ENCODE assay signal across 7 cellular contexts in the genomic region with DNA sequence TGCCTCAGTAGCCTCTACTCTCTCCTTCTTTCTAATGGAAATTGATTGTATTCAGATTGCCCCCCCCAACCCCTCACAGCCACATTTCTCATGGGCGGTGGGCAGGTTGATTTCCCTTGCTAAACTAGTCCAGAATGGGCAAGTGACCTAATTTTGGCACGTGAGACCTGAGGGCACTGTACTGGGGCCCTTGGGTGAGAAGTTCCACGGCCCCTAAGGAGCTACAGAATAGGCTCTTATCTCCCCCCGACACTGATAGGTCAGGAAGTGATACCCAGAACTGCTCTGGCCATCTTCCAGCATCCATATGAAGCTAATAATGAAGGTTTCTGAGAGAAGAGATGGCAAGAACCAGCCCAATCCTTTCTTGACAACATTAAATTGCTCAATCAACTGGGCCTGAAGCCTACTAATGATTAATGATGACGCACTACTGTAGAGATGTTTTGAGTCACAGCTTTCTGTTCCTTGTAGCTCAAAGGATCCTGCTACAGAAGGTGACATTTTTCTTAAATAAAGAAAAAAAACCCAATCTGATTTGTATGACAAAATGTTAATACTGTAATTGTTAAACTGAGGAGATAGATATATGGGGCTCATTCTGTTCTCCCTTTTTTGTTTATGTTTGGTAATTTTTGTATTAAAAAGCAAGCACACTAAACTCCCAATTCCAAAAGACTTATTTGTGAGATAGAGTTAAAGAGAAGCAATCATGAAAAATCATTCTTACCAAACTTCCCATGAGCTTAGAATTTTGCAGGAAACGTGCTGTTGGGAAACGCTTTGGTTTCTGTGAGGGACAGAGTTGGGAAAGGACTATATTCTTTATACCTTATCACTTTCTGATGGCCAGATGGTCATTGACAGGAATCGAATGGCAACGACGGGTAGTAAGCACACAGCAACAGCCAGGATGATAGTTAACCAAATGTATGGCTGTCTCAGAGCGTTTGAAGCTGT. TPM values are rescaled to one million over a fixed set of nuclear protein-coding genes. Genes with fewer than 3 reads are reported as not detected.
A peak's percentile ranks its signal among the peaks of the same experiment; 100 is the strongest.
DNase-seq lines count a peak whose midpoint lies in the region; ATAC-seq, FAIRE-seq and TF ChIP-seq lines count a peak whose summit lies in the region.

No MANE protein-coding gene starts in this region.

- H3K27me3 Mint-ChIP-seq in stimulated activated memory B cell treated with anti-CD40 and anti-IgM and Interleukin-4, amounts not matched to agents 10 μg/mL and 1 μg/mL and 100 μg/mL, for 72 hours, result no peaks in the 10 kb centered on the region
- H3K27me3 Mint-ChIP-seq in endothelial cell (ENCODE audit: unreplicated experiment), result peaks cover 2% of the 10 kb centered on the region

- TF ChIP-seq RAD21 in K562 (CRISPR knock-in tag; conservative IDR thresholded peaks at IDR 0.05 in 1 of 2, IDR thresholded peaks at IDR 0.05 in 1 of 2), result no peak

- H3K9me3 Mint-ChIP-seq in stimulated activated memory B cell treated with anti-CD40 and anti-IgM and Interleukin-4, amounts not matched to agents 10 μg/mL and 1 μg/mL and 100 μg/mL, for 72 hours, result no peaks in the 10 kb centered on the region
- H3K9me3 Mint-ChIP-seq in endothelial cell (ENCODE audit: unreplicated experiment), result no peaks in the 10 kb centered on the region

- H3K36me3 Mint-ChIP-seq in stimulated activated memory B cell treated with anti-CD40 and anti-IgM and Interleukin-4, amounts not matched to agents 10 μg/mL and 1 μg/mL and 100 μg/mL, for 72 hours, result peaks cover 36% of the 10 kb centered on the region
- H3K36me3 Mint-ChIP-seq in endothelial cell (ENCODE audit: low read depth, unreplicated experiment), result peaks cover 38% of the 10 kb centered on the region

- no peaks in the 10 kb centered on the region for H3K79me2 ChIP-seq in K562 (ENCODE audit: control insufficient read depth, insufficient read depth, low read length)

- POLR2A ChIA-PET in K562 (lab: Yijun Ruan, JAX), result interaction anchor here (0.6 to 0.7 kb wide), 2 partner anchors 36 to 1334 kb away, joined by 3 read pairs; no protein-coding TSS in a partner anchor

- H3K4me3 ChIP-seq in K562, result no peak overlapping the region

- no peaks in the 10 kb centered on the region for H3K36me3 ChIP-seq in K562 (ENCODE audit: control insufficient read depth, insufficient read depth, low read length)

- peaks cover 4% of the 10 kb centered on the region in 2 experiments; a peak in 4 of 5 replicates for H3K4me1 ChIP-seq in K562 (replicated peaks in 1 of 2; ENCODE audit: control insufficient read depth in 2 of 2, insufficient read depth in 2 of 2, low read length in 2 of 2)

- H3K27me3 ChIP-seq in K562 (ENCODE audit: control insufficient read depth in 2 of 2, insufficient read depth in 2 of 2, low read length in 2 of 2), result no peaks in the 10 kb centered on the region

- H3K27ac ChIP-seq in K562 (ENCODE audit: extremely low read depth, low read depth, low read length), result no peak overlapping the region

- intact Hi-C loops in K562 (cut with micrococcal nuclease), result no loop called here

- no peak overlapping the region for H3K9ac ChIP-seq in K562 (ENCODE audit: insufficient read depth in 1 of 2, low read depth in 2 of 2, low read length in 2 of 2)

- peaks cover 46% of the 10 kb centered on the region for H3K4me1 Mint-ChIP-seq in stimulated activated memory B cell treated with anti-CD40 and anti-IgM and Interleukin-4, amounts not matched to agents 10 μg/mL and 1 μg/mL and 100 μg/mL, for 72 hours
- H3K4me1 Mint-ChIP-seq in endothelial cell (ENCODE audit: unreplicated experiment), result no peaks in the 10 kb centered on the region

- H4K20me1 ChIP-seq in K562 (replicated peaks; ENCODE audit: control insufficient read depth, insufficient read depth, low read length), result no peaks in the 10 kb centered on the region

- TF ChIP-seq CTCF in K562 (IDR thresholded peaks at IDR 0.05 in 2 of 3, conservative IDR thresholded peaks at IDR 0.05 in 1 of 3; ENCODE audit: insufficient read depth in 2 of 3, low read depth in 1 of 3, low read length in 3 of 3) (no peak), endothelial cell (IDR thresholded peaks at IDR 0.05; ENCODE audit: unreplicated experiment) (no peak)

- no peak overlapping the region for H2AFZ ChIP-seq in K562 (ENCODE audit: low read depth, low read length)

- peak overlapping the region; percentile 55 for H3K4me3 Mint-ChIP-seq in stimulated activated memory B cell treated with anti-CD40 and anti-IgM and Interleukin-4, amounts not matched to agents 10 μg/mL and 1 μg/mL and 100 μg/mL, for 72 hours
- H3K4me3 Mint-ChIP-seq in endothelial cell (ENCODE audit: unreplicated experiment), result no peak overlapping the region

- no peaks in the 10 kb centered on the region for H3K9me1 ChIP-seq in K562 (ENCODE audit: control insufficient read depth, insufficient read depth, low read length)

- no peaks in the 10 kb centered on the region for H3K9me3 ChIP-seq in K562 (replicated peaks; ENCODE audit: control insufficient read depth, insufficient read depth, low read depth, low read length)

- TF ChIP-seq POLR2A in K562 (conservative IDR thresholded peaks at IDR 0.05), result no peak

- no peak for DNase-seq in K562 (ENCODE audit: extremely low read depth in 1 of 4, low spot score in 3 of 4)
- DNase-seq in endothelial cell (ENCODE audit: low spot score), result no peak
- no peak for DNase-seq in cerebellum (ENCODE audit: low spot score)
- DNase-seq in activated gamma-delta T cell (lab: John Stamatoyannopoulos, UW), result no peak

- no TSS peak for BruUV-seq in K562 (replicated peaks; lab: Mats Ljungman, UMichigan)

- 46% methylated on average over 10 of the region's 11 CpGs for WGBS in K562 (ENCODE audit: insufficient coverage, low coverage, missing lambda C conversion rate)

- CTCF ChIA-PET in K562 (lab: Yijun Ruan, JAX; ENCODE audit: low intra/inter-chr PET ratio), result no interaction called here

- no peak for FAIRE-seq in K562 (lab: Jason Lieb, UNC)

- TF ChIP-seq EP300 in K562 (IDR thresholded peaks at IDR 0.05; ENCODE audit: low read length), result no peak

- no peak overlapping the region for H3K4me2 ChIP-seq in K562 (ENCODE audit: insufficient read depth, low read length)

- peak overlapping the region; percentile 89 for H3K27ac Mint-ChIP-seq in stimulated activated memory B cell treated with anti-CD40 and anti-IgM and Interleukin-4, amounts not matched to agents 10 μg/mL and 1 μg/mL and 100 μg/mL, for 72 hours
- no peak overlapping the region for H3K27ac Mint-ChIP-seq in endothelial cell (ENCODE audit: unreplicated experiment)

- in situ Hi-C loops in K562 (cut with MboI), result loop anchor here (25.0 kb wide), 1 partner anchor 212 kb away; no protein-coding TSS in a partner anchor

- peak; percentile 95 for ATAC-seq in GM19351 (IDR thresholded peaks at IDR 0.05; ENCODE audit: unreplicated experiment)
- ATAC-seq in HG03097 (IDR thresholded peaks at IDR 0.05; ENCODE audit: low FRiP score, unreplicated experiment), result peak; percentile 96
- no peak for ATAC-seq in K562
- peak; percentile 95 for ATAC-seq in stimulated activated memory B cell treated with anti-CD40 and anti-IgM and Interleukin-4, amounts not matched to agents 10 μg/mL and 1 μg/mL and 100 μg/mL, for 72 hours

TF ChIP-seq in K562, 482 proteins besides CTCF, POLR2A, EP300 and RAD21 (continues in another document):
- TF ChIP-seq, protein P1, sequence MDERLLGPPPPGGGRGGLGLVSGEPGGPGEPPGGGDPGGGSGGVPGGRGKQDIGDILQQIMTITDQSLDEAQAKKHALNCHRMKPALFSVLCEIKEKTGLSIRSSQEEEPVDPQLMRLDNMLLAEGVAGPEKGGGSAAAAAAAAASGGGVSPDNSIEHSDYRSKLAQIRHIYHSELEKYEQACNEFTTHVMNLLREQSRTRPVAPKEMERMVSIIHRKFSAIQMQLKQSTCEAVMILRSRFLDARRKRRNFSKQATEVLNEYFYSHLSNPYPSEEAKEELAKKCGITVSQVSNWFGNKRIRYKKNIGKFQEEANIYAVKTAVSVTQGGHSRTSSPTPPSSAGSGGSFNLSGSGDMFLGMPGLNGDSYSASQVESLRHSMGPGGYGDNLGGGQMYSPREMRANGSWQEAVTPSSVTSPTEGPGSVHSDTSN (CRISPR knock-in tag; IDR thresholded peaks at IDR 0.05; ENCODE audit: low read depth), result no peak
- TF ChIP-seq, protein P1 (tag; conservative IDR thresholded peaks at IDR 0.05; ENCODE audit: low read depth), result peak; percentile 63
- TF ChIP-seq CEBPB (tag; IDR thresholded peaks at IDR 0.05) (peak; percentile 17; the same call in 1 of the 2 replicates), FOSL1 (tag; conservative IDR thresholded peaks at IDR 0.05) (peak; percentile 29; the same call in 1 of the 2 replicates), MEIS2 (IDR thresholded peaks at IDR 0.05; ENCODE audit: partially characterized antibody) (peak; percentile 18)

RNA-seq across cellular contexts. Expression of a gene that starts 28.2 kb away (rescaled TPM):
- total RNA-seq in K562 (2011; cell fraction: chromatin; rRNA removed; ENCODE audit: low replicate concordance), result 124 and 285 TPM in 2 replicates
- 72.2 and 74.9 TPM in 2 replicates for total RNA-seq in K562 (2011; cell fraction: nucleolus; rRNA removed)
- total RNA-seq in K562 (2011; cell fraction: nucleoplasm; rRNA removed), result 112 and 116 TPM in 2 replicates
- total RNA-seq in K562 (2014; rRNA removed) (153 and 232 TPM in 2 replicates), K562 (2014; rRNA removed; fragmentation: Illumina TruSeq; extraction: Trizol) (236 and 274 TPM in 2 replicates), K562 (2015; rRNA removed; fragmentation: Illumina TruSeq; extraction: Trizol) (267 and 290 TPM in 2 replicates), K562 (2021) (130 and 145 TPM in 2 replicates), endothelial cell (ENCODE audit: unreplicated experiment) (101 TPM), cerebellum (78.8 TPM)
- polyA plus RNA-seq in K562 (2011; rRNA removed) (180 and 207 TPM in 2 replicates), K562 (2014; fragmentation: Illumina TruSeq; extraction: Trizol) (270 and 293 TPM in 2 replicates), K562 (2014; fragmentation: Nextera tagmentation; extraction: Ambion mirVana) (100 to 1,000 TPM; 141 to 267 TPM), K562 (2014; rRNA removed) (186 and 225 TPM in 2 replicates)
- polyA plus RNA-seq in K562 (2011; cell fraction: cytosol; rRNA removed), result 72.6 and 147 TPM in 2 replicates
- 135 and 213 TPM in 2 replicates for polyA plus RNA-seq in K562 (2011; cell fraction: nucleus; rRNA removed)
- polyA plus RNA-seq in K562 (2012), result 170 and 176 TPM in 2 replicates
- polyA minus RNA-seq in K562 (2011; rRNA and poly(A)+ RNA removed), result 246 and 314 TPM in 2 replicates
- 117 and 125 TPM in 2 replicates for polyA minus RNA-seq in K562 (2011; cell fraction: cytosol; rRNA and poly(A)+ RNA removed)
- 51.2 and 83.9 TPM in 2 replicates for polyA minus RNA-seq in K562 (2011; cell fraction: nucleus; rRNA and poly(A)+ RNA removed)
